13 cellular contexts compared by ENCODE assay signal in genomic region chr1:33435096-33435820, GRCh38. TPM values are rescaled to one million over a fixed set of nuclear protein-coding genes. Genes with fewer than 3 reads are reported as not detected.
DNase-seq lines count a peak whose midpoint lies in the region; ATAC-seq, FAIRE-seq and TF ChIP-seq lines count a peak whose summit lies in the region.
"Had no signal": no experiment of that assay in that cellular context is flagged by ENCODE, and none has a peak within 500 bp of the region (broad histone marks: within the 10 kb centered on the region; RNA-seq: fewer than 3 reads in every experiment).

No MANE protein-coding gene starts in this region.

- CTCF ChIA-PET in HEK293 (lab: Yijun Ruan, JAX): no interaction called here

- H3K36me3 Mint-ChIP-seq in astrocyte (ENCODE audit: low read depth, unreplicated experiment): no peaks in the 10 kb centered on the region
- H3K36me3 Mint-ChIP-seq: type B pancreatic cell had no signal

- TF ChIP-seq CTCF in AG10803 (conservative IDR thresholded peaks at IDR 0.05; ENCODE audit: low read length): no peak
- no peak for TF ChIP-seq CTCF in HEK293 (tag by site-specific recombination; IDR thresholded peaks at IDR 0.05)
- no peak for TF ChIP-seq CTCF in astrocyte (IDR thresholded peaks at IDR 0.05; ENCODE audit: insufficient read depth, low read depth, low read length)

- FAIRE-seq in astrocyte (lab: Jason Lieb, UNC): peak; percentile 20
- FAIRE-seq: GM12891 had no signal

- H3K79me2 ChIP-seq in astrocyte (ENCODE audit: insufficient read depth, low read length): peaks cover 3% of the 10 kb centered on the region

- H3K9me3 ChIP-seq in HEK293 (ENCODE audit: control insufficient read depth, insufficient read depth, low read depth, low read length) (no peaks in the 10 kb centered on the region), astrocyte (ENCODE audit: insufficient read depth, low read depth, low read length) (no peaks in the 10 kb centered on the region)
- H3K9me3 ChIP-seq: psoas muscle had no signal

- no peaks in the 10 kb centered on the region for H3K27me3 Mint-ChIP-seq in astrocyte (ENCODE audit: low read depth, unreplicated experiment)
- H3K27me3 Mint-ChIP-seq: type B pancreatic cell had no signal

- H3K27ac ChIP-seq in HEK293 (ENCODE audit: extremely low read depth, low read depth, low read length): no peak overlapping the region
- H3K27ac ChIP-seq in astrocyte (ENCODE audit: low read depth, low read length): peak overlapping the region; percentile 54
- H3K27ac ChIP-seq: psoas muscle had no signal

- H3K4me1 Mint-ChIP-seq in astrocyte (ENCODE audit: low read depth, unreplicated experiment): peaks cover 39% of the 10 kb centered on the region

- H3K27ac Mint-ChIP-seq in astrocyte (ENCODE audit: unreplicated experiment): peak overlapping the region; percentile 64
- H3K27ac Mint-ChIP-seq: type B pancreatic cell had no signal

- ATAC-seq in HG03095 (IDR thresholded peaks at IDR 0.05; ENCODE audit: unreplicated experiment): no peak
- ATAC-seq: psoas muscle had no signal

- peaks cover 12% of the 10 kb centered on the region for H3K4me1 ChIP-seq in HEK293 (ENCODE audit: control insufficient read depth, insufficient read depth, low read length)
- H3K4me1 ChIP-seq in astrocyte (ENCODE audit: insufficient read depth, low read length): peaks cover 35% of the 10 kb centered on the region
- H3K4me1 ChIP-seq: psoas muscle had no signal

- H3K9ac ChIP-seq in astrocyte (ENCODE audit: low read length): no peak overlapping the region

- H3K9me3 Mint-ChIP-seq in astrocyte (ENCODE audit: unreplicated experiment): peaks cover 2% of the 10 kb centered on the region
- H3K9me3 Mint-ChIP-seq: type B pancreatic cell had no signal

- H4K20me1 ChIP-seq in astrocyte (ENCODE audit: insufficient read depth, low read length): no peaks in the 10 kb centered on the region

- DNase-seq in AG10803 (ENCODE audit: low read depth): peak; percentile 67
- peak; percentile 57 for DNase-seq in astrocyte (ENCODE audit: low read depth)
- peak; percentile 58 for DNase-seq in hepatic stellate cell (ENCODE audit: low spot score)
- DNase-seq in HuH-7 (ENCODE audit: low spot score): no peak
- DNase-seq in stimulated activated CD4-positive, alpha-beta T cell treated with anti-CD3 and anti-CD28 coated beads, Interleukin-15, amount 100 ng/mL, for 24 hours: no peak
- DNase-seq in activated T-cell treated with anti-CD3 and anti-CD28 coated beads, Interleukin-2, amount 50 U/mL, for 48 hours: no peak
- DNase-seq: amygdala, psoas muscle had no signal

- no peak overlapping the region for H2AFZ ChIP-seq in astrocyte (ENCODE audit: low read depth, low read length)

- H3K4me3 ChIP-seq in AG10803 (ENCODE audit: low read length) (no peak overlapping the region), HEK293 (ENCODE audit: low read depth, low read length) (no peak overlapping the region), astrocyte (ENCODE audit: insufficient read depth, low read depth, low read length) (no peak overlapping the region)
- H3K4me3 ChIP-seq: lung, psoas muscle had no signal

- H3K27me3 ChIP-seq in astrocyte (ENCODE audit: insufficient read depth, low read length): no peaks in the 10 kb centered on the region

- POLR2A ChIA-PET in HEK293 (lab: Yijun Ruan, JAX): no interaction called here

- peak overlapping the region; percentile 73 for H3K4me2 ChIP-seq in astrocyte (ENCODE audit: low read length)

- H3K36me3 ChIP-seq in HEK293 (ENCODE audit: control insufficient read depth in 2 of 2, insufficient read depth in 1 of 2, low read length in 2 of 2) (no peaks in the 10 kb centered on the region), astrocyte (ENCODE audit: insufficient read depth, low read length) (no peaks in the 10 kb centered on the region)

- no peak overlapping the region for H3K4me3 Mint-ChIP-seq in astrocyte (ENCODE audit: unreplicated experiment)
- H3K4me3 Mint-ChIP-seq: type B pancreatic cell had no signal

TF ChIP-seq in HEK293, 187 proteins besides CTCF, POLR2A, EP300 and RAD21:
- TF ChIP-seq HIC1 (tag by site-specific recombination; IDR thresholded peaks at IDR 0.05): no peak
- peak; percentile 82 for TF ChIP-seq GLIS1 (tag by site-specific recombination; IDR thresholded peaks at IDR 0.05)
- TF ChIP-seq EGR2 (tag by site-specific recombination; IDR thresholded peaks at IDR 0.05; ENCODE audit: low read depth): 0 out of 2 replicates have a peak, but pooled peaks have one; percentile 18
- TF ChIP-seq ZNF398 (tag by site-specific recombination; IDR thresholded peaks at IDR 0.05): peak; percentile 25; the same call in 1 of the 2 replicates
- no peak for TF ChIP-seq GFI1B (tag by site-specific recombination; IDR thresholded peaks at IDR 0.05)
- TF ChIP-seq ZBTB8A (tag by site-specific recombination; IDR thresholded peaks at IDR 0.05): no peak
- TF ChIP-seq WT1 (tag by site-specific recombination; IDR thresholded peaks at IDR 0.05): 0 out of 2 replicates have a peak, but pooled peaks have one; percentile 20
- 0 out of 2 replicates have a peak, but pooled peaks have one; percentile 31 for TF ChIP-seq ZBTB20 (tag by site-specific recombination; IDR thresholded peaks at IDR 0.05)
- 0 out of 2 replicates have a peak, but pooled peaks have one; percentile 26 for TF ChIP-seq ZNF660 (tag by site-specific recombination; IDR thresholded peaks at IDR 0.05)
- no peak for TF ChIP-seq ZNF548 (tag by site-specific recombination; IDR thresholded peaks at IDR 0.05)
- no peak for TF ChIP-seq ZNF792 (tag by site-specific recombination; IDR thresholded peaks at IDR 0.05)
- peak; percentile 48 for TF ChIP-seq ZIC2 (tag by site-specific recombination; IDR thresholded peaks at IDR 0.05)
- TF ChIP-seq ZFHX2 (tag by site-specific recombination; conservative IDR thresholded peaks at IDR 0.05): no peak; the same call in 1 of the 2 replicates
- TF ChIP-seq ZNF184 (tag by site-specific recombination; IDR thresholded peaks at IDR 0.05): 0 out of 2 replicates have a peak, but pooled peaks have one; percentile 56
- 0 out of 2 replicates have a peak, but pooled peaks have one; percentile 18 for TF ChIP-seq SP7 (tag by site-specific recombination; IDR thresholded peaks at IDR 0.05)

RNA-seq across cellular contexts. Expression of gene PHC2, which starts 4.4 kb away (rescaled TPM):
- total RNA-seq in astrocyte: 112 and 113 TPM in 2 replicates

RNA-seq across cellular contexts. Expression of gene ZSCAN20, which starts 37.2 kb away (rescaled TPM):
- total RNA-seq in astrocyte: 5.2 and 6.9 TPM in 2 replicates

Comparison
In these comparisons a context has a peak if more than half of its experiments do, and no peak if none do; other contexts are left out.
1. DNase-seq: peak in AG10803 (single experiment), astrocyte (single experiment) and hepatic stellate cell (single experiment); none in HuH-7 (single experiment), stimulated activated CD4-positive, alpha-beta T cell treated with anti-CD3 and anti-CD28 coated beads, Interleukin-15, amount 100 ng/mL, for 24 hours (single experiment) and activated T-cell treated with anti-CD3 and anti-CD28 coated beads, Interleukin-2, amount 50 U/mL, for 48 hours (0 of 2).